8 cellular contexts compared by ENCODE assay signal in genomic region chr17:59332890-59333377, GRCh38. TPM values are rescaled to one million over a fixed set of nuclear protein-coding genes. Genes with fewer than 3 reads are reported as not detected.
DNase-seq lines count a peak whose midpoint lies in the region; ATAC-seq and TF ChIP-seq lines count a peak whose summit lies in the region.

No MANE protein-coding gene starts in this region.

- no peaks in the 10 kb centered on the region for H3K9me2 ChIP-seq in GM23338 (ENCODE audit: insufficient read depth)

- peak overlapping the region; percentile 91 for H3K4me2 ChIP-seq in GM23338

- H3K4me1 Mint-ChIP-seq in GM23338 = peaks cover 34% of the 10 kb centered on the region
- H3K4me1 Mint-ChIP-seq in activated CD4-positive, alpha-beta memory T cell treated with anti-CD3 and anti-CD28 coated beads for 36 hours (ENCODE audit: low read depth) = peaks cover 59% of the 10 kb centered on the region

- H2AFZ ChIP-seq in GM23338 = peak overlapping the region; percentile 97

- H3F3A ChIP-seq in GM23338 (replicated peaks; ENCODE audit: low read depth) = peaks cover 8% of the 10 kb centered on the region; the same call in 1 of the 2 replicates

- ATAC-seq in GM23338 (no peak), Right ventricle myocardium superior (ENCODE audit: poor library complexity) (peak; percentile 30), HG02571 (IDR thresholded peaks at IDR 0.05; ENCODE audit: unreplicated experiment) (no peak), HG02981 (IDR thresholded peaks at IDR 0.05; ENCODE audit: unreplicated experiment) (no peak), HG02840 (IDR thresholded peaks at IDR 0.05; ENCODE audit: low FRiP score, unreplicated experiment) (no peak)

- H4K20me1 ChIP-seq in GM23338 (replicated peaks; ENCODE audit: insufficient read depth) = no peaks in the 10 kb centered on the region; the same call in 1 of the 2 replicates

- no peak overlapping the region for H3K27ac Mint-ChIP-seq in GM23338
- H3K27ac Mint-ChIP-seq in activated CD4-positive, alpha-beta memory T cell treated with anti-CD3 and anti-CD28 coated beads for 36 hours = no peak overlapping the region

- peaks cover 9% of the 10 kb centered on the region for H3K27me3 Mint-ChIP-seq in GM23338 (ENCODE audit: insufficient read depth, low read depth, poor library complexity)
- no peaks in the 10 kb centered on the region for H3K27me3 Mint-ChIP-seq in activated CD4-positive, alpha-beta memory T cell treated with anti-CD3 and anti-CD28 coated beads for 36 hours

- H3K36me3 Mint-ChIP-seq in GM23338 (ENCODE audit: low read depth) = no peaks in the 10 kb centered on the region
- H3K36me3 Mint-ChIP-seq in activated CD4-positive, alpha-beta memory T cell treated with anti-CD3 and anti-CD28 coated beads for 36 hours = no peaks in the 10 kb centered on the region

- DNase-seq in GM23338 (ENCODE audit: low spot score) = no peak
- no peak for DNase-seq in activated CD4-positive, alpha-beta memory T cell treated with anti-CD3 and anti-CD28 coated beads for 36 hours
- peak; percentile 53 for DNase-seq in Right ventricle myocardium superior
- DNase-seq in pons (ENCODE audit: low spot score) = peak; percentile 72
- no peak for DNase-seq in DMS114 treated with DMSO at 0.1 percent for 48 hours (lab: John Stamatoyannopoulos, UW; ENCODE audit: unreplicated experiment)

- H3K27ac ChIP-seq in GM23338 (ENCODE audit: low read depth) = no peak overlapping the region

- no peaks in the 10 kb centered on the region for H3K9me3 Mint-ChIP-seq in GM23338
- H3K9me3 Mint-ChIP-seq in activated CD4-positive, alpha-beta memory T cell treated with anti-CD3 and anti-CD28 coated beads for 36 hours = no peaks in the 10 kb centered on the region

- no peak for TF ChIP-seq CTCF in GM23338 (conservative IDR thresholded peaks at IDR 0.05; ENCODE audit: low read depth in 2 of 2)

- peaks cover 23% of the 10 kb centered on the region for H3K4me1 ChIP-seq in GM23338 (ENCODE audit: insufficient read depth)

- peak overlapping the region; percentile 82 for H3K4me3 Mint-ChIP-seq in GM23338
- H3K4me3 Mint-ChIP-seq in activated CD4-positive, alpha-beta memory T cell treated with anti-CD3 and anti-CD28 coated beads for 36 hours = peak overlapping the region; percentile 83

- intact Hi-C loops in activated CD4-positive, alpha-beta memory T cell treated with anti-CD3 and anti-CD28 coated beads for 36 hours (cut with micrococcal nuclease) = no loop called here
- intact Hi-C loops in Right ventricle myocardium superior (cut with DNase I) = loop anchor here (5.0 kb wide), 1 partner anchor 39 kb away; no protein-coding TSS in a partner anchor

- POLR2A ChIA-PET in activated CD4-positive, alpha-beta memory T cell treated with anti-CD3 and anti-CD28 coated beads for 36 hours (lab: Charles Lee) = interaction anchor here (0.6 to 1.6 kb wide), 5 partner anchors 9 to 109 kb away, joined by 4 to 7 read pairs (median 5); no protein-coding TSS in a partner anchor

- no peaks in the 10 kb centered on the region for H3K36me3 ChIP-seq in GM23338 (ENCODE audit: insufficient read depth)

- H3K79me2 ChIP-seq in GM23338 (replicated peaks; ENCODE audit: insufficient read depth) = no peaks in the 10 kb centered on the region

- peak overlapping the region; percentile 83 for H3K4me3 ChIP-seq in GM23338

- CTCF ChIA-PET in activated CD4-positive, alpha-beta memory T cell treated with anti-CD3 and anti-CD28 coated beads for 36 hours (lab: Charles Lee) = interaction anchor here (1.1 to 8.4 kb wide), 8 partner anchors 9 to 106 kb away, joined by 3 to 141 read pairs (median 4); no protein-coding TSS in a partner anchor

- H3K27me3 ChIP-seq in GM23338 (ENCODE audit: insufficient read depth) = peaks cover 25% of the 10 kb centered on the region

TF ChIP-seq in GM23338, 12 proteins besides CTCF, POLR2A, EP300 and RAD21 (continues in another document):
- no peak for TF ChIP-seq POLR2AphosphoS5 (IDR thresholded peaks at IDR 0.05; ENCODE audit: low read depth)
- TF ChIP-seq ZNF331 (CRISPR knock-in tag; IDR thresholded peaks at IDR 0.05; ENCODE audit: low read depth) = no peak
- no peak for TF ChIP-seq CREB1 (CRISPR knock-in tag; IDR thresholded peaks at IDR 0.05; ENCODE audit: low read depth)
- TF ChIP-seq, protein P1, sequence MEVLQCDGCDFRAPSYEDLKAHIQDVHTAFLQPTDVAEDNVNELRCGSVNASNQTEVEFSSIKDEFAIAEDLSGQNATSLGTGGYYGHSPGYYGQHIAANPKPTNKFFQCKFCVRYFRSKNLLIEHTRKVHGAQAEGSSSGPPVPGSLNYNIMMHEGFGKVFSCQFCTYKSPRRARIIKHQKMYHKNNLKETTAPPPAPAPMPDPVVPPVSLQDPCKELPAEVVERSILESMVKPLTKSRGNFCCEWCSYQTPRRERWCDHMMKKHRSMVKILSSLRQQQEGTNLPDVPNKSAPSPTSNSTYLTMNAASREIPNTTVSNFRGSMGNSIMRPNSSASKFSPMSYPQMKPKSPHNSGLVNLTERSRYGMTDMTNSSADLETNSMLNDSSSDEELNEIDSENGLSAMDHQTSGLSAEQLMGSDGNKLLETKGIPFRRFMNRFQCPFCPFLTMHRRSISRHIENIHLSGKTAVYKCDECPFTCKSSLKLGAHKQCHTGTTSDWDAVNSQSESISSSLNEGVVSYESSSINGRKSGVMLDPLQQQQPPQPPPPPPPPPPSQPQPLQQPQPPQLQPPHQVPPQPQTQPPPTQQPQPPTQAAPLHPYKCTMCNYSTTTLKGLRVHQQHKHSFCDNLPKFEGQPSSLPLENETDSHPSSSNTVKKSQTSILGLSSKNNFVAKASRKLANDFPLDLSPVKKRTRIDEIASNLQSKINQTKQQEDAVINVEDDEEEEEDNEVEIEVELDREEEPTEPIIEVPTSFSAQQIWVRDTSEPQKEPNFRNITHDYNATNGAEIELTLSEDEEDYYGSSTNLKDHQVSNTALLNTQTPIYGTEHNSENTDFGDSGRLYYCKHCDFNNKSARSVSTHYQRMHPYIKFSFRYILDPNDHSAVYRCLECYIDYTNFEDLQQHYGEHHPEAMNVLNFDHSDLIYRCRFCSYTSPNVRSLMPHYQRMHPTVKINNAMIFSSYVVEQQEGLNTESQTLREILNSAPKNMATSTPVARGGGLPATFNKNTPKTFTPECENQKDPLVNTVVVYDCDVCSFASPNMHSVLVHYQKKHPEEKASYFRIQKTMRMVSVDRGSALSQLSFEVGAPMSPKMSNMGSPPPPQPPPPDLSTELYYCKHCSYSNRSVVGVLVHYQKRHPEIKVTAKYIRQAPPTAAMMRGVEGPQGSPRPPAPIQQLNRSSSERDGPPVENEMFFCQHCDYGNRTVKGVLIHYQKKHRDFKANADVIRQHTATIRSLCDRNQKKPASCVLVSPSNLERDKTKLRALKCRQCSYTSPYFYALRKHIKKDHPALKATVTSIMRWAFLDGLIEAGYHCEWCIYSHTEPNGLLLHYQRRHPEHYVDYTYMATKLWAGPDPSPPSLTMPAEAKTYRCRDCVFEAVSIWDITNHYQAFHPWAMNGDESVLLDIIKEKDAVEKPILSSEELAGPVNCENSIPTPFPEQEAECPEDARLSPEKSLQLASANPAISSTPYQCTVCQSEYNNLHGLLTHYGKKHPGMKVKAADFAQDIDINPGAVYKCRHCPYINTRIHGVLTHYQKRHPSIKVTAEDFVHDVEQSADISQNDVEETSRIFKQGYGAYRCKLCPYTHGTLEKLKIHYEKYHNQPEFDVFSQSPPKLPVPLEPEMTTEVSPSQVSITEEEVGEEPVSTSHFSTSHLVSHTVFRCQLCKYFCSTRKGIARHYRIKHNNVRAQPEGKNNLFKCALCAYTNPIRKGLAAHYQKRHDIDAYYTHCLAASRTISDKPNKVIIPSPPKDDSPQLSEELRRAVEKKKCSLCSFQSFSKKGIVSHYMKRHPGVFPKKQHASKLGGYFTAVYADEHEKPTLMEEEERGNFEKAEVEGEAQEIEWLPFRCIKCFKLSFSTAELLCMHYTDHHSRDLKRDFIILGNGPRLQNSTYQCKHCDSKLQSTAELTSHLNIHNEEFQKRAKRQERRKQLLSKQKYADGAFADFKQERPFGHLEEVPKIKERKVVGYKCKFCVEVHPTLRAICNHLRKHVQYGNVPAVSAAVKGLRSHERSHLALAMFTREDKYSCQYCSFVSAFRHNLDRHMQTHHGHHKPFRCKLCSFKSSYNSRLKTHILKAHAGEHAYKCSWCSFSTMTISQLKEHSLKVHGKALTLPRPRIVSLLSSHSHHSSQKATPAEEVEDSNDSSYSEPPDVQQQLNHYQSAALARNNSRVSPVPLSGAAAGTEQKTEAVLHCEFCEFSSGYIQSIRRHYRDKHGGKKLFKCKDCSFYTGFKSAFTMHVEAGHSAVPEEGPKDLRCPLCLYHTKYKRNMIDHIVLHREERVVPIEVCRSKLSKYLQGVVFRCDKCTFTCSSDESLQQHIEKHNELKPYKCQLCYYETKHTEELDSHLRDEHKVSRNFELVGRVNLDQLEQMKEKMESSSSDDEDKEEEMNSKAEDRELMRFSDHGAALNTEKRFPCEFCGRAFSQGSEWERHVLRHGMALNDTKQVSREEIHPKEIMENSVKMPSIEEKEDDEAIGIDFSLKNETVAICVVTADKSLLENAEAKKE (CRISPR knock-in tag; IDR thresholded peaks at IDR 0.05) = no peak
- no peak for TF ChIP-seq JUNB (IDR thresholded peaks at IDR 0.05; ENCODE audit: unreplicated experiment)
- TF ChIP-seq ZNF114 (CRISPR knock-in tag; IDR thresholded peaks at IDR 0.05) = no peak
- TF ChIP-seq, protein P2, sequence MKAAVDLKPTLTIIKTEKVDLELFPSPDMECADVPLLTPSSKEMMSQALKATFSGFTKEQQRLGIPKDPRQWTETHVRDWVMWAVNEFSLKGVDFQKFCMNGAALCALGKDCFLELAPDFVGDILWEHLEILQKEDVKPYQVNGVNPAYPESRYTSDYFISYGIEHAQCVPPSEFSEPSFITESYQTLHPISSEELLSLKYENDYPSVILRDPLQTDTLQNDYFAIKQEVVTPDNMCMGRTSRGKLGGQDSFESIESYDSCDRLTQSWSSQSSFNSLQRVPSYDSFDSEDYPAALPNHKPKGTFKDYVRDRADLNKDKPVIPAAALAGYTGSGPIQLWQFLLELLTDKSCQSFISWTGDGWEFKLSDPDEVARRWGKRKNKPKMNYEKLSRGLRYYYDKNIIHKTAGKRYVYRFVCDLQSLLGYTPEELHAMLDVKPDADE (IDR thresholded peaks at IDR 0.05) = no peak
- TF ChIP-seq NANOG (IDR thresholded peaks at IDR 0.05; ENCODE audit: borderline replicate concordance) = no peak
- no peak for TF ChIP-seq EZH2phosphoT487 (IDR thresholded peaks at IDR 0.05; ENCODE audit: unreplicated experiment)

RNA-seq across cellular contexts. Expression of gene YPEL2, which starts 1.5 kb away (rescaled TPM):
- 4.1 and 4.6 TPM in 2 replicates for total RNA-seq in GM23338 (2014; rRNA removed; shearing (Covaris generic))
- 2.1 and 5.2 TPM in 2 replicates for polyA plus RNA-seq in GM23338 (2016; fragmentation: Nextera tagmentation; extraction: Ambion mirVana)
- 1 to 10 TPM; 7.6 to 9.4 TPM for total RNA-seq in activated CD4-positive, alpha-beta memory T cell treated with anti-CD3 and anti-CD28 coated beads for 36 hours
- total RNA-seq in Right ventricle myocardium superior = 28.9 TPM

Comparison
In these comparisons a context has a peak if more than half of its experiments do, and no peak if none do; other contexts are left out.
1. DNase-seq: peak in Right ventricle myocardium superior (single experiment) and pons (single experiment); none in GM23338 (single experiment), activated CD4-positive, alpha-beta memory T cell treated with anti-CD3 and anti-CD28 coated beads for 36 hours (single experiment) and DMS114 treated with DMSO at 0.1 percent for 48 hours (single experiment).